2 cellular contexts compared by ENCODE assay signal in genomic region chr17:46776298-46777005, GRCh38.
A peak's percentile ranks its signal among the peaks of the same experiment; 100 is the strongest.
TF ChIP-seq lines count a peak whose summit lies in the region.

No MANE protein-coding gene starts in this region.

TF ChIP-seq in HepG2, 621 proteins besides CTCF, POLR2A, EP300 and RAD21:
- no peak for TF ChIP-seq GABPB1 (CRISPR knock-in tag; IDR thresholded peaks at IDR 0.05)
- peak; percentile 76 for TF ChIP-seq ZNF629 (CRISPR knock-in tag; conservative IDR thresholded peaks at IDR 0.05)

TF ChIP-seq in H1, 55 proteins besides CTCF, POLR2A, EP300 and RAD21:
- TF ChIP-seq, protein P1, sequence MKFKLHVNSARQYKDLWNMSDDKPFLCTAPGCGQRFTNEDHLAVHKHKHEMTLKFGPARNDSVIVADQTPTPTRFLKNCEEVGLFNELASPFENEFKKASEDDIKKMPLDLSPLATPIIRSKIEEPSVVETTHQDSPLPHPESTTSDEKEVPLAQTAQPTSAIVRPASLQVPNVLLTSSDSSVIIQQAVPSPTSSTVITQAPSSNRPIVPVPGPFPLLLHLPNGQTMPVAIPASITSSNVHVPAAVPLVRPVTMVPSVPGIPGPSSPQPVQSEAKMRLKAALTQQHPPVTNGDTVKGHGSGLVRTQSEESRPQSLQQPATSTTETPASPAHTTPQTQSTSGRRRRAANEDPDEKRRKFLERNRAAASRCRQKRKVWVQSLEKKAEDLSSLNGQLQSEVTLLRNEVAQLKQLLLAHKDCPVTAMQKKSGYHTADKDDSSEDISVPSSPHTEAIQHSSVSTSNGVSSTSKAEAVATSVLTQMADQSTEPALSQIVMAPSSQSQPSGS (IDR thresholded peaks at IDR 0.05; ENCODE audit: low read length), result no peak
- TF ChIP-seq, protein P2, sequence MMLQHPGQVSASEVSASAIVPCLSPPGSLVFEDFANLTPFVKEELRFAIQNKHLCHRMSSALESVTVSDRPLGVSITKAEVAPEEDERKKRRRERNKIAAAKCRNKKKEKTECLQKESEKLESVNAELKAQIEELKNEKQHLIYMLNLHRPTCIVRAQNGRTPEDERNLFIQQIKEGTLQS (IDR thresholded peaks at IDR 0.05; ENCODE audit: insufficient read depth, low read depth, low read length), result no peak
- TF ChIP-seq GABPA (IDR thresholded peaks at IDR 0.05; ENCODE audit: borderline replicate concordance, insufficient read depth, low read length) (no peak), USF2 (IDR thresholded peaks at IDR 0.05; ENCODE audit: low read length) (no peak), SP2 (IDR thresholded peaks at IDR 0.05; ENCODE audit: low read length) (no peak), ZNF274 (IDR thresholded peaks at IDR 0.05; ENCODE audit: borderline replicate concordance, extremely low read depth, low read length) (no peak), SIX5 (IDR thresholded peaks at IDR 0.05; ENCODE audit: low read depth, low read length) (no peak), EGR1 (IDR thresholded peaks at IDR 0.05; ENCODE audit: borderline replicate concordance, low read depth, low read length) (no peak), BCL11A (IDR thresholded peaks at IDR 0.05; ENCODE audit: low read depth in 2 of 2, low read length in 2 of 2) (no peak), RFX5 (IDR thresholded peaks at IDR 0.05; ENCODE audit: borderline replicate concordance, low read depth, low read length) (no peak), SP4 (IDR thresholded peaks at IDR 0.05; ENCODE audit: low read length) (no peak), CEBPB (IDR thresholded peaks at IDR 0.05; ENCODE audit: low read depth, low read length) (no peak), CBX8 (IDR thresholded peaks at IDR 0.05; ENCODE audit: borderline replicate concordance, low read depth, low read length) (no peak), MAFK (IDR thresholded peaks at IDR 0.05; ENCODE audit: low read depth, low read length) (no peak), TEAD4 (IDR thresholded peaks at IDR 0.05; ENCODE audit: low read depth, low read length) (no peak), CBX5 (IDR thresholded peaks at IDR 0.05; ENCODE audit: low read depth, low read length) (no peak)
